In the genomic region with DNA sequence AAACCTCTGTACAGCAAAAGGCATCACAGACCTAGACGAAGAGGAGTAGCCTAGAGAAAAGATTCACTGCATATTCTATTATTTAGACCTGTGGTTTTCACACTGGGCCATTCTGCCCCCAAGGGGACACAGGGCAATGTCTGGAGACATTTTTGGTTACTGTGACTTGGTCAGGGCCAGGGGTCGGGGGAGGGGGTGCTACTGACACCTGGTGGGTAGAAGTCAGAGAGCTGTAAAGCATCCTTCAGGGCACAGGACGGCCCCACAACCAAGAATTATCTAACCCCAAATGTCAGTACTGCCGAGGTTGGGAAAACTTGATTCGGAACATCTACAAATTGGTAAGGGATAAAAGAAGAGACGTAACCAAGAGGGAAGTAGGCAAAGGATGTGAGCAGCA, we compare ENCODE assay signal across 15 cellular contexts. TPM values are rescaled to one million over a fixed set of nuclear protein-coding genes. Genes with fewer than 3 reads are reported as not detected.
DNase-seq lines count a peak whose midpoint lies in the region; ATAC-seq and TF ChIP-seq lines count a peak whose summit lies in the region.
"Had no signal": no experiment of that assay in that cellular context is flagged by ENCODE, and none has a peak within 500 bp of the region (broad histone marks: within the 10 kb centered on the region; RNA-seq: fewer than 3 reads in every experiment).

No MANE protein-coding gene starts in this region.

- peak overlapping the region in 7 of 11 experiments; percentile 14 to 57 (median 30); a peak in 11 of 22 replicates for H3K9ac ChIP-seq in BLaER1 treated with 17β-estradiol and CSF1 and Interleukin-3, amounts not matched to agents 10 nM and 100 nM

- no peaks in the 10 kb centered on the region for H3K9me3 ChIP-seq in BLaER1 treated with 17β-estradiol and CSF1 and Interleukin-3, amounts not matched to agents 10 nM and 100 nM (replicated peaks in 1 of 11)
- H3K9me3 ChIP-seq in lower lobe of right lung = no peaks in the 10 kb centered on the region
- no peaks in the 10 kb centered on the region for H3K9me3 ChIP-seq in esophagus muscularis mucosa
- H3K9me3 ChIP-seq: MG63, suprapubic skin had no signal

- peak; percentile 29 for TF ChIP-seq CTCF in GM06990 (IDR thresholded peaks at IDR 0.05; ENCODE audit: insufficient read depth, low read length, poor library complexity, severe bottlenecking)
- peak; percentile 3 for TF ChIP-seq CTCF in astrocyte of the spinal cord (IDR thresholded peaks at IDR 0.05; ENCODE audit: low read depth, low read length)
- no peak for TF ChIP-seq CTCF in lower lobe of right lung (IDR thresholded peaks at IDR 0.05)
- no peak for TF ChIP-seq CTCF in esophagus muscularis mucosa (IDR thresholded peaks at IDR 0.05)

- H3K4me3 ChIP-seq in BLaER1 treated with 17β-estradiol and CSF1 and Interleukin-3, amounts not matched to agents 10 nM and 100 nM = no peak overlapping the region
- no peak overlapping the region for H3K4me3 ChIP-seq in GM06990 (replicated peaks; ENCODE audit: low read depth, low read length)
- H3K4me3 ChIP-seq in astrocyte of the spinal cord (ENCODE audit: low read depth, low read length) = no peak overlapping the region
- H3K4me3 ChIP-seq in lower lobe of right lung = no peak overlapping the region
- no peak overlapping the region for H3K4me3 ChIP-seq in esophagus muscularis mucosa
- H3K4me3 ChIP-seq: MG63, PC-9, suprapubic skin had no signal

- no peaks in the 10 kb centered on the region for H3K27me3 ChIP-seq in BLaER1 treated with 17β-estradiol and CSF1 and Interleukin-3, amounts not matched to agents 10 nM and 100 nM
- no peaks in the 10 kb centered on the region for H3K27me3 ChIP-seq in GM06990 (replicated peaks; ENCODE audit: control insufficient read depth, insufficient read depth, low read length)
- no peaks in the 10 kb centered on the region for H3K27me3 ChIP-seq in lower lobe of right lung (ENCODE audit: low read depth)
- no peaks in the 10 kb centered on the region for H3K27me3 ChIP-seq in esophagus muscularis mucosa
- H3K27me3 ChIP-seq: MG63, suprapubic skin had no signal

- in situ Hi-C loops in astrocyte of the spinal cord (cut with HindIII; ENCODE audit: low sequenced_read_pairs) = no loop called here

- TF ChIP-seq EP300 in esophagus muscularis mucosa (IDR thresholded peaks at IDR 0.05) = no peak

- H3K4me1 ChIP-seq in BLaER1 treated with 17β-estradiol and CSF1 and Interleukin-3, amounts not matched to agents 10 nM and 100 nM = peaks cover 43 to 57% (median 53%) of the 10 kb centered on the region in 10 experiments
- H3K4me1 ChIP-seq in lower lobe of right lung = peaks cover 23% of the 10 kb centered on the region
- H3K4me1 ChIP-seq in esophagus muscularis mucosa = peaks cover 29 to 51% (median 33%) of the 10 kb centered on the region in 4 donors

- no peak for TF ChIP-seq POLR2A in esophagus muscularis mucosa (IDR thresholded peaks at IDR 0.05; ENCODE audit: low read depth)

- peaks cover 43 to 75% (median 70%) of the 10 kb centered on the region in 11 experiments for H3K36me3 ChIP-seq in BLaER1 treated with 17β-estradiol and CSF1 and Interleukin-3, amounts not matched to agents 10 nM and 100 nM
- peaks cover 13% of the 10 kb centered on the region for H3K36me3 ChIP-seq in GM06990 (ENCODE audit: control insufficient read depth, insufficient read depth, low read length)
- H3K36me3 ChIP-seq in lower lobe of right lung = peaks cover 27% of the 10 kb centered on the region
- H3K36me3 ChIP-seq in esophagus muscularis mucosa = peaks cover 22 to 32% (median 29%) of the 10 kb centered on the region in 4 donors

- H4K20me1 ChIP-seq in BLaER1 treated with 17β-estradiol and CSF1 and Interleukin-3, amounts not matched to agents 10 nM and 100 nM = peaks cover 82 to 100% (median 100%) of the 10 kb centered on the region in 11 experiments

- H3K4me2 ChIP-seq in BLaER1 treated with 17β-estradiol and CSF1 and Interleukin-3, amounts not matched to agents 10 nM and 100 nM = peak overlapping the region; percentile 10 to 79 (median 51); a peak in 19 of 22 replicates
- H3K4me2 ChIP-seq: PC-9 had no signal

- intact Hi-C loops in lower lobe of right lung (cut with DNase I) = no loop called here
- intact Hi-C loops in esophagus muscularis mucosa (cut with DNase I) = no loop called here

- WGBS in esophagus muscularis mucosa = 71% methylated on average over 6 of the region's 6 CpGs

- ATAC-seq in lower lobe of right lung (no peak), HG03139 (IDR thresholded peaks at IDR 0.05; ENCODE audit: unreplicated experiment) (no peak)

- no peak for DNase-seq in GM06990 (ENCODE audit: extremely low read depth, insufficient read length)
- DNase-seq in astrocyte of the spinal cord (ENCODE audit: low read depth, low spot score) = no peak
- DNase-seq in lower lobe of right lung = no peak
- no peak for DNase-seq in hypothalamus (lab: John Stamatoyannopoulos, UW)
- no peak for DNase-seq in esophagus muscularis mucosa (ENCODE audit: extremely low spot score)
- DNase-seq: activated effector memory CD4-positive, alpha-beta T cell treated with Interleukin-2 at 50 U/mL for 16 hours; dermis blood vessel endothelial cell; MG63; NCI-H2029 treated with DMSO at 0.1 percent for 48 hours; NCI-H510A treated with DMSO at 0.1 percent for 48 hours; PC-9; stimulated activated CD4-positive, alpha-beta T cell treated with anti-CD3 and anti-CD28 coated beads, Interleukin-1b, Interleukin-23, amount 100 ng/mL, for 48 hours had no signal

- peak overlapping the region in 2 of 11 experiments; percentile 7 to 51; a peak in 2 of 22 replicates for H3K27ac ChIP-seq in BLaER1 treated with 17β-estradiol and CSF1 and Interleukin-3, amounts not matched to agents 10 nM and 100 nM
- H3K27ac ChIP-seq in lower lobe of right lung = peak overlapping the region; percentile 5
- H3K27ac ChIP-seq in esophagus muscularis mucosa (replicated peaks in 1 of 4) = no peak overlapping the region
- H3K27ac ChIP-seq: suprapubic skin had no signal

RNA-seq across cellular contexts. Expression of a gene that starts 11.3 kb away (rescaled TPM):
- total RNA-seq in lower lobe of right lung = 66.3 TPM
- 10 to 100 TPM; 27.0 to 49.1 (median 38.3) TPM for total RNA-seq in esophagus muscularis mucosa

RNA-seq across cellular contexts. Expression of a gene that starts 50.6 kb away (rescaled TPM):
- total RNA-seq in lower lobe of right lung = 45.2 TPM
- 100 to 1,000 TPM in 1 of 4 donors, 10 to 100 TPM in 3; 61.6 to 111 (median 98.5) TPM for total RNA-seq in esophagus muscularis mucosa

RNA-seq across cellular contexts. Expression of a gene that starts 58.4 kb away (rescaled TPM):
- not detected for total RNA-seq in lower lobe of right lung
- not detected for total RNA-seq in esophagus muscularis mucosa
- total RNA-seq: dermis blood vessel endothelial cell, PC-9, suprapubic skin had no signal

Comparison
In these comparisons a context has a peak if more than half of its experiments do, and no peak if none do; other contexts are left out.
1. CTCF ChIP-seq: peak in GM06990 (single experiment) and astrocyte of the spinal cord (single experiment); none in lower lobe of right lung (single experiment) and esophagus muscularis mucosa (0 of 3).